12 cellular contexts compared by ENCODE assay signal in genomic region chr1:225883616-225884265, GRCh38. TPM values are rescaled to one million over a fixed set of nuclear protein-coding genes. Genes with fewer than 3 reads are reported as not detected.
DNase-seq lines count a peak whose midpoint lies in the region; ATAC-seq and TF ChIP-seq lines count a peak whose summit lies in the region.
"Had no signal": no experiment of that assay in that cellular context is flagged by ENCODE, and none has a peak within 500 bp of the region (broad histone marks: within the 10 kb centered on the region; RNA-seq: fewer than 3 reads in every experiment).

No MANE protein-coding gene starts in this region.

- H3K9me3 Mint-ChIP-seq in CD8-positive, alpha-beta memory T cell: no peaks in the 10 kb centered on the region
- H3K9me3 Mint-ChIP-seq in IgD-negative memory B cell: no peaks in the 10 kb centered on the region

- peaks cover 32% of the 10 kb centered on the region for H3K4me1 ChIP-seq in CD8-positive, alpha-beta memory T cell (ENCODE audit: insufficient read depth, low read length)
- peaks cover 72 to 83% of the 10 kb centered on the region in 2 experiments for H3K4me1 ChIP-seq in neutrophil (ENCODE audit: control insufficient read depth in 1 of 2, insufficient read depth in 1 of 2, low read depth in 1 of 2, low read length in 1 of 2)
- peaks cover 16% of the 10 kb centered on the region for H3K4me1 ChIP-seq in Karpas-422 (ENCODE audit: low read length)

- no peak for TF ChIP-seq CTCF in coronary artery (IDR thresholded peaks at IDR 0.05)
- no peak for TF ChIP-seq CTCF in neutrophil (IDR thresholded peaks at IDR 0.05)

- peaks cover 0 to 31% (median under 1%) of the 10 kb centered on the region in 3 donors for H3K36me3 Mint-ChIP-seq in CD8-positive, alpha-beta memory T cell
- no peaks in the 10 kb centered on the region for H3K36me3 Mint-ChIP-seq in IgD-negative memory B cell

- peaks cover 33 to 41% (median 38%) of the 10 kb centered on the region in 3 donors for H3K4me1 Mint-ChIP-seq in CD8-positive, alpha-beta memory T cell
- H3K4me1 Mint-ChIP-seq in IgD-negative memory B cell: peaks cover 13 to 34% (median 25%) of the 10 kb centered on the region in 3 donors

- ATAC-seq in HG02870 (IDR thresholded peaks at IDR 0.05; ENCODE audit: unreplicated experiment) (no peak), HG02840 (IDR thresholded peaks at IDR 0.05; ENCODE audit: low FRiP score, unreplicated experiment) (no peak), HG02981 (IDR thresholded peaks at IDR 0.05; ENCODE audit: unreplicated experiment) (no peak)

- no peaks in the 10 kb centered on the region for H3K79me2 ChIP-seq in Karpas-422 (ENCODE audit: low read length)

- no peak overlapping the region for H3K9ac ChIP-seq in Karpas-422 (ENCODE audit: low read length)

- peak overlapping the region; percentile 62 to 99 (median 97) for H3K4me3 Mint-ChIP-seq in CD8-positive, alpha-beta memory T cell
- peak overlapping the region; percentile 93 to 99 (median 96) for H3K4me3 Mint-ChIP-seq in IgD-negative memory B cell

- no peak overlapping the region for H3K27ac ChIP-seq in CD8-positive, alpha-beta memory T cell (ENCODE audit: low read depth, low read length)
- no peak overlapping the region for H3K27ac ChIP-seq in coronary artery
- peak overlapping the region; percentile 89 for H3K27ac ChIP-seq in neutrophil
- H3K27ac ChIP-seq in Karpas-422 (ENCODE audit: low read length): no peak overlapping the region

- H3K27me3 ChIP-seq in CD8-positive, alpha-beta memory T cell (ENCODE audit: insufficient read depth, low read length, poor library complexity, severe bottlenecking): no peaks in the 10 kb centered on the region
- H3K27me3 ChIP-seq in neutrophil (no peaks in the 10 kb centered on the region), Karpas-422 (ENCODE audit: low read length) (no peaks in the 10 kb centered on the region)
- H3K27me3 ChIP-seq: SJCRH30 had no signal

- no peak overlapping the region for H3K4me2 ChIP-seq in Karpas-422 (ENCODE audit: low read depth, low read length, poor library complexity, severe bottlenecking)

- POLR2A ChIA-PET in CD8-positive, alpha-beta memory T cell (lab: Charles Lee): interaction anchor here (0.5 to 4.8 kb wide), 10 partner anchors 9 to 416 kb away, joined by 3 to 95 read pairs (median 6); partner anchors contain the start of genes PYCR2 and SRP9

- no peak for DNase-seq in CD8-positive, alpha-beta memory T cell
- DNase-seq in coronary artery (ENCODE audit: low spot score): no peak
- DNase-seq in Karpas-422: no peak
- DNase-seq: NCI-H1048 had no signal

- no peaks in the 10 kb centered on the region for H3K9me2 ChIP-seq in Karpas-422 (replicated peaks; ENCODE audit: insufficient read depth, low read length)

- H3K9me3 ChIP-seq in CD8-positive, alpha-beta memory T cell (ENCODE audit: low read length): no peaks in the 10 kb centered on the region
- no peaks in the 10 kb centered on the region for H3K9me3 ChIP-seq in neutrophil
- H3K9me3 ChIP-seq in Karpas-422 (ENCODE audit: low read length): no peaks in the 10 kb centered on the region
- H3K9me3 ChIP-seq: SJCRH30 had no signal

- CTCF ChIA-PET in CD8-positive, alpha-beta memory T cell (lab: Charles Lee): interaction anchor here (1.1 to 7.9 kb wide), 6 partner anchors 13 to 105 kb away, joined by 3 to 117 read pairs (median 16); partner anchors contain the start of gene SRP9

- peak overlapping the region in 7 of 8 donors; percentile 34 to 97 (median 90) for H3K27ac Mint-ChIP-seq in CD8-positive, alpha-beta memory T cell
- peak overlapping the region in 2 of 3 donors; percentile 70 to 85 for H3K27ac Mint-ChIP-seq in IgD-negative memory B cell

- no peak overlapping the region for H2AFZ ChIP-seq in Karpas-422 (ENCODE audit: low read length)

- no peak overlapping the region for H3K4me3 ChIP-seq in CD8-positive, alpha-beta memory T cell (ENCODE audit: low read length)
- H3K4me3 ChIP-seq in coronary artery (peak overlapping the region; percentile 96), neutrophil (ENCODE audit: low read depth in 1 of 2, low read length in 1 of 2) (peak overlapping the region in 1 of 2 experiments; percentile 90), Karpas-422 (ENCODE audit: low read length) (no peak overlapping the region)

- no peaks in the 10 kb centered on the region for H4K20me1 ChIP-seq in Karpas-422 (ENCODE audit: insufficient read depth, low read depth, low read length)

- peaks cover 0 to 1% of the 10 kb centered on the region in 2 donors for H3K27me3 Mint-ChIP-seq in CD8-positive, alpha-beta memory T cell
- H3K27me3 Mint-ChIP-seq in IgD-negative memory B cell: peaks cover 2% of the 10 kb centered on the region

- H3K36me3 ChIP-seq in CD8-positive, alpha-beta memory T cell (ENCODE audit: insufficient read depth, low read length): peaks cover 2% of the 10 kb centered on the region
- H3K36me3 ChIP-seq in neutrophil: peaks cover 4% of the 10 kb centered on the region
- no peaks in the 10 kb centered on the region for H3K36me3 ChIP-seq in Karpas-422 (ENCODE audit: insufficient read depth, low read length)
- H3K36me3 ChIP-seq: SJCRH30 had no signal

RNA-seq across cellular contexts. Expression of gene TMEM63A, which starts 1.6 kb away (rescaled TPM):
- total RNA-seq in CD8-positive, alpha-beta memory T cell: 10 to 100 TPM; 51.4 to 55.5 TPM
- 50.6 TPM for polyA plus RNA-seq in CD8-positive, alpha-beta memory T cell
- polyA plus RNA-seq in IgD-negative memory B cell: 32.1 TPM
- total RNA-seq in Karpas-422 (2014; rRNA removed; shearing (Covaris generic); ENCODE audit: low replicate concordance): 4.1 and 4.8 TPM in 2 replicates

RNA-seq across cellular contexts. Expression of gene LEFTY1, which starts 5.2 kb away (rescaled TPM):
- total RNA-seq in CD8-positive, alpha-beta memory T cell: not detected
- 0.21 TPM for polyA plus RNA-seq in CD8-positive, alpha-beta memory T cell
- not detected for polyA plus RNA-seq in IgD-negative memory B cell
- 0.40 TPM in 1 of 2 replicates, not detected in the other for total RNA-seq in Karpas-422 (2014; rRNA removed; shearing (Covaris generic); ENCODE audit: low replicate concordance)
- total RNA-seq: left ventricle myocardium superior had no signal

RNA-seq across cellular contexts. Expression of gene PYCR2, which starts 40.3 kb away (rescaled TPM):
- 100 to 1,000 TPM; 130 to 131 TPM for total RNA-seq in CD8-positive, alpha-beta memory T cell
- polyA plus RNA-seq in CD8-positive, alpha-beta memory T cell: 92.5 TPM
- 68.9 TPM for polyA plus RNA-seq in IgD-negative memory B cell
- total RNA-seq in Karpas-422 (2014; rRNA removed; shearing (Covaris generic); ENCODE audit: low replicate concordance): 57.0 and 75.8 TPM in 2 replicates

RNA-seq across cellular contexts. Expression of gene LEFTY2, which starts 57.3 kb away (rescaled TPM):
- total RNA-seq in CD8-positive, alpha-beta memory T cell: not detected
- polyA plus RNA-seq in CD8-positive, alpha-beta memory T cell: not detected
- 0.20 TPM for polyA plus RNA-seq in IgD-negative memory B cell
- total RNA-seq in Karpas-422 (2014; rRNA removed; shearing (Covaris generic); ENCODE audit: low replicate concordance): not detected in 2 replicates
- polyA plus RNA-seq: esophagus had no signal
